ENCODE assay signal across 18 cellular contexts in the genomic region with DNA sequence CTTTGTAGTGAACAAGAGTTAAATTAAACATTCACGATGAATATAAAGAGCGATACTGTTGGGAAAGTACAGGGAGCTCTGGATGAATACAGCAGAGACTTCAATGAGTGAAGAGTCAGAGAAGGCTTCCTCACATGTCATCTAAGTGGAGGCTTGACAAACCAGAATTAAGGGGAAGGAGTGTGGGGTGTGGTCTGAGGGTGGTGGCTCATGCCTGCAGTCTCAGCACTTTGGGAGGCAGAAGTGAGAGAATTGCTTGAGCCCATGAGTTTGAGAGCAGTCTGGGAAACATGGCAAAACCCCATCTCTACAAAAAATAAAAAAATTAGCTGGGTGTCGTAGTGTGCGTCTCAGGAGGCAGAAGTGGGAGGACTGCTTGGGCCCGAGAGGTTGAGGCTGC. TPM values are rescaled to one million over a fixed set of nuclear protein-coding genes. Genes with fewer than 3 reads are reported as not detected.
DNase-seq lines count a peak whose midpoint lies in the region; ATAC-seq lines count a peak whose summit lies in the region.
"Had no signal": no experiment of that assay in that cellular context is flagged by ENCODE, and none has a peak within 500 bp of the region (broad histone marks: within the 10 kb centered on the region; RNA-seq: fewer than 3 reads in every experiment).

No MANE protein-coding gene starts in this region.

- H3K27me3 ChIP-seq in SJCRH30: no peaks in the 10 kb centered on the region
- H3K27me3 ChIP-seq in skeletal muscle tissue (ENCODE audit: control insufficient read depth in 3 of 3, insufficient read depth in 3 of 3, low read length in 3 of 3): no peaks in the 10 kb centered on the region
- H3K27me3 ChIP-seq: spleen, testis had no signal

- H3K9me3 ChIP-seq in SJCRH30 (replicated peaks) (no peaks in the 10 kb centered on the region), skeletal muscle tissue (ENCODE audit: control insufficient read depth in 3 of 3, low read length in 3 of 3) (no peaks in the 10 kb centered on the region)
- H3K9me3 ChIP-seq: spleen, testis had no signal

- intact Hi-C loops in left colon (cut with DNase I, micrococcal nuclease): loop anchor here (5.0 to 10.0 kb wide), 2 partner anchors 80 to 93 kb away; no protein-coding TSS in a partner anchor

- H3K9ac ChIP-seq in skeletal muscle tissue (ENCODE audit: low read depth in 1 of 3, low read length in 3 of 3): no peak overlapping the region

- no peak for ATAC-seq in activated naive CD4-positive, alpha-beta T cell treated with anti-CD3 and anti-CD28 coated beads, Interleukin-2, amount 50 U/mL, for 72 hours
- ATAC-seq in left colon: peak; percentile 25

- H3K4me3 ChIP-seq in SJCRH30: no peak overlapping the region
- no peak overlapping the region for H3K4me3 ChIP-seq in skeletal muscle tissue (ENCODE audit: low read length in 3 of 3)
- H3K4me3 ChIP-seq: testis had no signal

- no peaks in the 10 kb centered on the region for H3K36me3 Mint-ChIP-seq in activated naive CD4-positive, alpha-beta T cell treated with anti-CD3 and anti-CD28 coated beads, Interleukin-2, amount 50 U/mL, for 72 hours

- H3K27ac ChIP-seq in SJCRH30 (peak overlapping the region; percentile 82), skeletal muscle tissue (ENCODE audit: low read depth, low read length) (peak overlapping the region; percentile 25)
- H3K27ac ChIP-seq: HL-60 had no signal

- peak overlapping the region; percentile 15 to 51 for H3K27ac Mint-ChIP-seq in activated naive CD4-positive, alpha-beta T cell treated with anti-CD3 and anti-CD28 coated beads, Interleukin-2, amount 50 U/mL, for 72 hours

- H3K36me3 ChIP-seq in SJCRH30 (peaks cover 52% of the 10 kb centered on the region), skeletal muscle tissue (ENCODE audit: control insufficient read depth in 3 of 3, insufficient read depth in 3 of 3, low read length in 3 of 3) (peaks cover 13 to 30% (median 27%) of the 10 kb centered on the region in 3 donors)

- no peaks in the 10 kb centered on the region for H3K9me3 Mint-ChIP-seq in activated naive CD4-positive, alpha-beta T cell treated with anti-CD3 and anti-CD28 coated beads, Interleukin-2, amount 50 U/mL, for 72 hours

- H3K4me1 ChIP-seq in SJCRH30: peaks cover 10% of the 10 kb centered on the region
- peaks cover 2 to 11% (median 9%) of the 10 kb centered on the region in 3 donors for H3K4me1 ChIP-seq in skeletal muscle tissue (ENCODE audit: control insufficient read depth in 3 of 3, insufficient read depth in 3 of 3, low read length in 3 of 3)

- DNase-seq in activated naive CD4-positive, alpha-beta T cell treated with anti-CD3 and anti-CD28 coated beads, Interleukin-2, amount 50 U/mL, for 72 hours (ENCODE audit: low spot score in 2 of 2): no peak
- DNase-seq in activated naive CD4-positive, alpha-beta T cell (lab: John Stamatoyannopoulos, UW): no peak
- peak in 1 of 2 experiments; percentile 13 for DNase-seq in SJCRH30
- DNase-seq in left colon: no peak
- no peak for DNase-seq in GM19240 (ENCODE audit: insufficient read length, low spot score)
- DNase-seq in stimulated activated CD4-positive, alpha-beta T cell treated with anti-CD3 and anti-CD28 coated beads, Interleukin-15, amount 100 ng/mL, for 24 hours: no peak
- DNase-seq in SK-N-DZ (ENCODE audit: low spot score): no peak
- DNase-seq: DMS 273 treated with DMSO at 0.1 percent for 48 hours, H7, hypothalamus, Kasumi-1, NCI-H2081 treated with DMSO at 0.1 percent for 48 hours, NCI-H774, occipital lobe, spleen had no signal

RNA-seq across cellular contexts. Expression of gene SDHB, which starts 8.7 kb away (rescaled TPM):
- total RNA-seq in activated naive CD4-positive, alpha-beta T cell treated with anti-CD3 and anti-CD28 coated beads, Interleukin-2, amount 50 U/mL, for 72 hours: 100 to 1,000 TPM; 105 to 134 TPM
- 243 and 247 TPM in 2 replicates for total RNA-seq in SJCRH30 (2014; rRNA removed; shearing (Covaris generic))
- total RNA-seq in left colon (100 to 1,000 TPM; 185 to 240 TPM), skeletal muscle tissue (163 TPM)
- polyA plus RNA-seq in SK-N-DZ (2014; cell fraction: cytosol; rRNA removed): 201 and 208 TPM in 2 replicates
- polyA plus RNA-seq in SK-N-DZ (2014; cell fraction: nucleus; rRNA removed): 126 and 129 TPM in 2 replicates

RNA-seq across cellular contexts. Expression of gene ATP13A2, which starts 33.4 kb away (rescaled TPM):
- total RNA-seq in activated naive CD4-positive, alpha-beta T cell treated with anti-CD3 and anti-CD28 coated beads, Interleukin-2, amount 50 U/mL, for 72 hours: 10 to 100 TPM; 13.9 to 24.7 TPM
- 77.9 and 83.3 TPM in 2 replicates for total RNA-seq in SJCRH30 (2014; rRNA removed; shearing (Covaris generic))
- total RNA-seq in left colon (10 to 100 TPM; 46.2 to 53.9 TPM), skeletal muscle tissue (8.9 TPM)
- 17.9 and 22.6 TPM in 2 replicates for polyA plus RNA-seq in SK-N-DZ (2014; cell fraction: cytosol; rRNA removed)
- polyA plus RNA-seq in SK-N-DZ (2014; cell fraction: nucleus; rRNA removed): 18.5 and 23.5 TPM in 2 replicates
